ENCODE assay signal across 25 cellular contexts in the genomic region with DNA sequence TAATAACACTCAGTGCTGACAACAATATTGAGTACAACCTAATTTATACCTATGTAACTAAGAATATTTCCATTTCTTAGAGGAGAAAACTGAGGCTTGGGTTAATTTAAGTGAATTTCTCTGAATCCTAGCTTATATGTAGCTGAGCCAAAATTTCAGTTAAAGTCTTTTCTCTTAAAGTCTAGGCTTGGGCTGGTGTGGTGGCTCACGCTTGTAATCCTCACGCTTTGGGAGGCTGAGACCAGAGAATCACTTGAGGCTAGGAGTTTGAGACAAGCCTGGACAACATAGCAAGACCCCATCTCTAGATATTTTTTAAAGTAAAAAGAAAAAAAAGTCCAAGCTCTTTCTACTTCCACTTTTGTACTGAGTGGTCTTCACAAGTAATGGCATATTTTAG.
"Had no signal": no experiment of that assay in that cellular context is flagged by ENCODE, and none has a peak within 500 bp of the region (broad histone marks: within the 10 kb centered on the region; RNA-seq: fewer than 3 reads in every experiment).

No MANE protein-coding gene starts in this region.

- H3K27me3 ChIP-seq: colonic mucosa, dorsolateral prefrontal cortex, esophagus muscularis mucosa, esophagus squamous epithelium, foreskin keratinocyte, gastrocnemius medialis, gastroesophageal sphincter, heart left ventricle, hepatocyte had no signal

- H3K79me2 ChIP-seq: hepatocyte had no signal

- H2AFZ ChIP-seq: hepatocyte had no signal

- H3K27ac ChIP-seq: colonic mucosa, coronary artery, epithelial cell of prostate, esophagus muscularis mucosa, esophagus squamous epithelium, foreskin keratinocyte, gastrocnemius medialis, gastroesophageal sphincter, heart left ventricle, hepatocyte had no signal

- ATAC-seq: effector memory CD8-positive, alpha-beta T cell; foreskin keratinocyte; gastrocnemius medialis; gastroesophageal sphincter; heart left ventricle had no signal

- H3K36me3 ChIP-seq: colonic mucosa had no signal

- H3K4me2 ChIP-seq: hepatocyte had no signal

- H3K9me3 ChIP-seq: colonic mucosa, esophagus squamous epithelium, gastrocnemius medialis, gastroesophageal sphincter had no signal

- H3K4me3 ChIP-seq: colonic mucosa, coronary artery, dorsolateral prefrontal cortex, esophagus muscularis mucosa, esophagus squamous epithelium, gastrocnemius medialis, gastroesophageal sphincter, heart left ventricle, hepatocyte had no signal

- DNase-seq: colonic mucosa; cortex of kidney; dermis blood vessel endothelial cell; dorsolateral prefrontal cortex; effector CD4-positive, alpha-beta T cell; effector CD8-positive, alpha-beta T cell; effector memory CD4-positive, alpha-beta T cell; effector memory CD8-positive, alpha-beta T cell; endodermal cell; esophagus squamous epithelium; foreskin fibroblast; foreskin keratinocyte; foreskin melanocyte; gastrocnemius medialis; glutamatergic neuron; head of caudate nucleus; heart left ventricle had no signal

- FAIRE-seq: colon, endometrium, frontal cortex had no signal

- H3K4me1 ChIP-seq: colonic mucosa, esophagus muscularis mucosa, esophagus squamous epithelium, foreskin keratinocyte, gastrocnemius medialis, gastroesophageal sphincter, heart left ventricle had no signal
